In the genomic region with DNA sequence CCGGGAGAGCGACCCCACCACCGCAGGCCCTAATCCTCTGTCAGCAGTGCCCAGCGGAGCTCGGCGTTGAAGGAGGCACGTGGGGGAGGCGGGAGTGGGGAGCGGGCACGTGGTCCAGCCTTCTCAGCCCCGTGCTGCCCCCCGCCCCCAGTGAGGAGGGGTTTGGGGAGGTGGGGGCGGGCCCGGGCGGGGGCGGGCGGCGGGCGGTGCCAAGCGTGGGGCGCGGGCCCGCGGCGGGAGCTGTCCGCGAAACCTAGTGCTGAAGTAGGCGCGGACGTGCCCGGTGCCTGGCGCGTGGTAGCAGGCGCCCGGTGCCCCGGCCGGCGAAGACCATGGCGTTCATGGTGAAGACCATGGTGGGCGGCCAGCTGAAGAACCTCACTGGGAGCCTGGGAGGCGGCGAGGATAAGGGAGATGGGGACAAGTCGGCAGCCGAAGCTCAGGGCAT, we compare ENCODE assay signal across 9 cellular contexts. TPM values are rescaled to one million over a fixed set of nuclear protein-coding genes. Genes with fewer than 3 reads are reported as not detected.
DNase-seq lines count a peak whose midpoint lies in the region; ATAC-seq and TF ChIP-seq lines count a peak whose summit lies in the region.
"Had no signal": no experiment of that assay in that cellular context is flagged by ENCODE, and none has a peak within 500 bp of the region (broad histone marks: within the 10 kb centered on the region; RNA-seq: fewer than 3 reads in every experiment).

A gene with protein sequence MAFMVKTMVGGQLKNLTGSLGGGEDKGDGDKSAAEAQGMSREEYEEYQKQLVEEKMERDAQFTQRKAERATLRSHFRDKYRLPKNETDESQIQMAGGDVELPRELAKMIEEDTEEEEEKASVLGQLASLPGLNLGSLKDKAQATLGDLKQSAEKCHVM (plus strand): TSS at position 256 of the 448 bp plus-strand sequence. CDS start 77 bp downstream, at position 333.

- peaks cover 0 to 93% (median 28%) of the 10 kb centered on the region in 3 experiments for H3K27me3 ChIP-seq in neuronal stem cell (ENCODE audit: control insufficient read depth in 3 of 3, insufficient read depth in 3 of 3, low read depth in 1 of 3, low read length in 3 of 3)

- no peak within 1 kb of the TSS for H2BK12ac ChIP-seq in neuronal stem cell (ENCODE audit: low read length)

- H3K9ac ChIP-seq in neuronal stem cell (ENCODE audit: low read depth, low read length, poor library complexity) = peak within 1 kb of the TSS; percentile 9

- H3K36me3 ChIP-seq in neuronal stem cell (replicated peaks in 1 of 2; ENCODE audit: control insufficient read depth in 2 of 2, insufficient read depth in 2 of 2, low read length in 2 of 2) (no peaks in the 10 kb centered on the region), OCI-LY7 (ENCODE audit: insufficient read depth, low read length) (no peaks in the 10 kb centered on the region)

- CTCF ChIA-PET in OCI-LY7 (lab: Charles Lee; ENCODE audit: unreplicated experiment) = no interaction called here

- H3K23ac ChIP-seq in neuronal stem cell (ENCODE audit: low read depth, low read length, poor library complexity) = no peak within 1 kb of the TSS

- H4K20me1 ChIP-seq in OCI-LY7 (ENCODE audit: insufficient read depth, low read length) = no peaks in the 10 kb centered on the region

- in situ Hi-C loops in GM13976 (cut with MboI; ENCODE audit: low sequenced_read_pairs, unreplicated experiment) = no loop called here

- no peaks in the 10 kb centered on the region for H3K9me2 ChIP-seq in OCI-LY7 (ENCODE audit: insufficient read depth, low read length)

- H3K4me3 ChIP-seq in neuronal stem cell (ENCODE audit: low read length in 2 of 2) (no peak within 1 kb of the TSS), OCI-LY7 (ENCODE audit: low read depth, low read length, poor library complexity, severe bottlenecking) (no peak within 1 kb of the TSS)

- POLR2A ChIA-PET in OCI-LY7 (lab: Charles Lee) = no interaction called here

- H4K91ac ChIP-seq in neuronal stem cell (ENCODE audit: low read depth, low read length, poor library complexity) = no peak within 1 kb of the TSS

- no peak within 1 kb of the TSS for H3K4ac ChIP-seq in neuronal stem cell (ENCODE audit: low read length)

- no peak for ATAC-seq in GM18519 (IDR thresholded peaks at IDR 0.05; ENCODE audit: low FRiP score, unreplicated experiment)

- H3K18ac ChIP-seq in neuronal stem cell (ENCODE audit: low read length) = peak within 1 kb of the TSS; percentile 49

- WGBS in neuronal stem cell (ENCODE audit: extremely low coverage in 2 of 2, insufficient read length in 2 of 2, insufficient replicate concordance in 1 of 2), 2 donors = no CpG with 5 or more reads among the region's 44 CpGs

- H4K8ac ChIP-seq in neuronal stem cell (ENCODE audit: low read depth, low read length) = no peak within 1 kb of the TSS

- no peak within 1 kb of the TSS for H2BK120ac ChIP-seq in neuronal stem cell (ENCODE audit: low read depth, low read length)

- H2AK5ac ChIP-seq in neuronal stem cell (ENCODE audit: low read depth, low read length) = no peak within 1 kb of the TSS

- H3K4me2 ChIP-seq in neuronal stem cell (ENCODE audit: insufficient read depth, low read length, poor library complexity, severe bottlenecking) (no peak within 1 kb of the TSS), OCI-LY7 (ENCODE audit: low read length) (no peak within 1 kb of the TSS)

- H2BK5ac ChIP-seq in neuronal stem cell (ENCODE audit: low read length) = no peak within 1 kb of the TSS

- BruUV-seq in OCI-LY7 (replicated peaks; lab: Mats Ljungman, UMichigan) = no TSS peak

- no peaks in the 10 kb centered on the region for H3K79me1 ChIP-seq in neuronal stem cell (ENCODE audit: low read depth, low read length)

- H3K9me3 ChIP-seq in neuronal stem cell (replicated peaks in 1 of 2; ENCODE audit: control insufficient read depth in 2 of 2, insufficient read depth in 1 of 2, low read depth in 1 of 2, low read length in 2 of 2) (no peaks in the 10 kb centered on the region), OCI-LY7 (ENCODE audit: low read length) (no peaks in the 10 kb centered on the region)

- no peaks in the 10 kb centered on the region for H3K79me2 ChIP-seq in OCI-LY7 (ENCODE audit: insufficient read depth, low read depth, low read length)

- H3K4me1 ChIP-seq in neuronal stem cell (ENCODE audit: control insufficient read depth in 2 of 2, insufficient read depth in 1 of 2, low read depth in 1 of 2, low read length in 2 of 2) = peaks cover 3 to 6% of the 10 kb centered on the region in 2 donors
- peaks cover 21% of the 10 kb centered on the region for H3K4me1 ChIP-seq in OCI-LY7 (ENCODE audit: insufficient read depth, low read length, poor library complexity, severe bottlenecking)

- intact Hi-C loops in OCI-LY7 (cut with micrococcal nuclease; ENCODE audit: unreplicated experiment) = no loop called here

- no peak within 1 kb of the TSS for H2AFZ ChIP-seq in neuronal stem cell (ENCODE audit: low read length)
- H2AFZ ChIP-seq in OCI-LY7 (ENCODE audit: low read length) = no peak within 1 kb of the TSS

- DNase-seq in GM13976 (ENCODE audit: low spot score) (peak; percentile 77), UCSD-AML1 (lab: John Stamatoyannopoulos, UW; ENCODE audit: unreplicated experiment) (peak; percentile 30), neuronal stem cell (ENCODE audit: low spot score) (peak; percentile 53), OCI-LY7 (ENCODE audit: low spot score) (no peak), superior temporal gyrus (ENCODE audit: extremely low spot score) (no peak), NCI-H2029 (lab: John Stamatoyannopoulos, UW) (no peak)
- peak; percentile 39 for DNase-seq in effector CD4-positive, alpha-beta T cell

- H3K14ac ChIP-seq in neuronal stem cell (ENCODE audit: low read length) = no peak within 1 kb of the TSS

- no peak within 1 kb of the TSS for H2BK15ac ChIP-seq in neuronal stem cell (ENCODE audit: low read length)

- no peak for TF ChIP-seq CTCF in GM13976 (IDR thresholded peaks at IDR 0.05; ENCODE audit: borderline replicate concordance, control extremely low read depth, extremely low read depth, insufficient read depth, missing control alignments)
- TF ChIP-seq CTCF in OCI-LY7 (conservative IDR thresholded peaks at IDR 0.05; ENCODE audit: low read length) = no peak

- H3K27ac ChIP-seq in neuronal stem cell (replicated peaks; ENCODE audit: low read length) (no peak within 1 kb of the TSS), OCI-LY7 (ENCODE audit: low read depth, low read length, poor library complexity, severe bottlenecking) (no peak within 1 kb of the TSS)

RNA-seq across cellular contexts. Expression of the gene that starts here (rescaled TPM):
- 0.03 TPM for polyA plus RNA-seq in neuronal stem cell (2013, experiment 1 of 2)
- polyA plus RNA-seq in neuronal stem cell (2013, experiment 2 of 2) = 0.03 TPM
- 0.35 and 0.57 TPM in 2 replicates for total RNA-seq in OCI-LY7 (2014; rRNA removed; shearing (Covaris generic))
- total RNA-seq in OCI-LY7 (2022) = 1.5 and 2.1 TPM in 2 replicates
- total RNA-seq: RPMI7951 had no signal

Comparison
In these comparisons a context has a peak if more than half of its experiments do, and no peak if none do; other contexts are left out.
1. DNase-seq: peak in GM13976 (single experiment), UCSD-AML1 (single experiment), effector CD4-positive, alpha-beta T cell (single experiment) and neuronal stem cell (single experiment); none in OCI-LY7 (single experiment), superior temporal gyrus (single experiment) and NCI-H2029 (single experiment).